Comparison of ENCODE assay signal across 12 cellular contexts in genomic region chr12:105253882-105254513, GRCh38. TPM values are rescaled to one million over a fixed set of nuclear protein-coding genes. Genes with fewer than 3 reads are reported as not detected.
DNase-seq lines count a peak whose midpoint lies in the region; ATAC-seq and TF ChIP-seq lines count a peak whose summit lies in the region.
"Had no signal": no experiment of that assay in that cellular context is flagged by ENCODE, and none has a peak within 500 bp of the region (broad histone marks: within the 10 kb centered on the region; RNA-seq: fewer than 3 reads in every experiment).

No MANE protein-coding gene starts in this region.

- WGBS in testis, 2 donors, result 43 to 50% methylated on average over 2 of the region's 2 CpGs

- no peaks in the 10 kb centered on the region for H3K36me3 ChIP-seq in testis (ENCODE audit: low read depth, missing control alignments)
- H3K36me3 ChIP-seq: pancreas had no signal

- CTCF ChIA-PET in RWPE1 (lab: Yijun Ruan, JAX), result interaction anchor here (1.1 kb wide), 1 partner anchor 115 kb away, joined by 3 read pairs; no protein-coding TSS in a partner anchor

- H3K4me3 ChIP-seq in skeletal muscle cell (ENCODE audit: low read depth, low read length), result no peak overlapping the region
- no peak overlapping the region for H3K4me3 ChIP-seq in testis
- H3K4me3 ChIP-seq: pancreas had no signal

- no peaks in the 10 kb centered on the region for H3K9me3 ChIP-seq in testis
- H3K9me3 ChIP-seq: pancreas had no signal

- POLR2A ChIA-PET in RWPE1 (lab: Yijun Ruan, JAX; ENCODE audit: low non-redundant PET), result no interaction called here

- no peak for ATAC-seq in HG02588 (IDR thresholded peaks at IDR 0.05; ENCODE audit: unreplicated experiment)

- peak; percentile 94 for DNase-seq in EH (ENCODE audit: low read depth)
- peak; percentile 84 for DNase-seq in RWPE1 (ENCODE audit: low spot score)
- peak; percentile 33 for DNase-seq in epithelial cell of prostate (ENCODE audit: low read depth, low spot score)
- peak; percentile 33 for DNase-seq in skeletal muscle cell (ENCODE audit: low read depth)
- DNase-seq in DMS79 treated with DMSO at 0.1 percent for 48 hours (lab: John Stamatoyannopoulos, UW), result no peak
- no peak for DNase-seq in testis
- DNase-seq in T-helper 1 cell, result no peak
- DNase-seq: activated naive CD4-positive, alpha-beta T cell; DMS153; NCI-H2029; pancreas had no signal

- no peak for TF ChIP-seq POLR2A in testis (IDR thresholded peaks at IDR 0.05)

- no peaks in the 10 kb centered on the region for H3K27me3 ChIP-seq in testis
- H3K27me3 ChIP-seq: pancreas had no signal

- intact Hi-C loops in testis (cut with DNase I; ENCODE audit: low total_unique reads), result no loop called here

- H3K4me1 ChIP-seq in testis, result peaks cover 27% of the 10 kb centered on the region
- H3K4me1 ChIP-seq: pancreas had no signal

- H3K27ac ChIP-seq in RWPE1 (peak overlapping the region; percentile 93), epithelial cell of prostate (peak overlapping the region; percentile 86), testis (peak overlapping the region in 1 of 2 donors; percentile 60)
- H3K27ac ChIP-seq: pancreas had no signal

- TF ChIP-seq CTCF in RWPE1 (conservative IDR thresholded peaks at IDR 0.05; ENCODE audit: low read depth) (no peak), testis (IDR thresholded peaks at IDR 0.05) (no peak)

RNA-seq across cellular contexts. Expression of gene APPL2, which starts 18.0 kb away (rescaled TPM):
- total RNA-seq in testis, result 100 to 1,000 TPM; 129 to 140 TPM
- 70.9 TPM for polyA plus RNA-seq in testis (ENCODE audit: insufficient read depth, low read depth, low replicate concordance)

Comparison
In these comparisons a context has a peak if more than half of its experiments do, and no peak if none do; other contexts are left out.
1. DNase-seq: peak in EH (single experiment), RWPE1 (single experiment), epithelial cell of prostate (single experiment) and skeletal muscle cell (single experiment); none in DMS79 treated with DMSO at 0.1 percent for 48 hours (single experiment), testis (single experiment) and T-helper 1 cell (0 of 5).